In genomic region chr3:189613122-189613521, GRCh38 we compare ENCODE assay signal across 10 cellular contexts. TPM values are rescaled to one million over a fixed set of nuclear protein-coding genes. Genes with fewer than 3 reads are reported as not detected.
"Had no signal": no experiment of that assay in that cellular context is flagged by ENCODE, and none has a peak within 500 bp of the region (broad histone marks: within the 10 kb centered on the region; RNA-seq: fewer than 3 reads in every experiment).

No MANE protein-coding gene starts in this region.

- H3K36me3 Mint-ChIP-seq: IgD-negative memory B cell had no signal

- H3K4me3 ChIP-seq: K562 had no signal

- H3K9ac ChIP-seq: KMS-11 had no signal

- ATAC-seq: HepG2, K562 had no signal

- H3K27me3 Mint-ChIP-seq: IgD-negative memory B cell had no signal

- DNase-seq: IMR-90, KBM-7, KG1 had no signal

- H3K27ac ChIP-seq: HL-60, KMS-11 had no signal

- H3K4me3 Mint-ChIP-seq: IgD-negative memory B cell had no signal

- FAIRE-seq: HepG2, HTR-8/SVneo, K562 had no signal

- H3K27ac Mint-ChIP-seq: IgD-negative memory B cell had no signal

- H3K4me2 ChIP-seq: KMS-11 had no signal

RNA-seq across cellular contexts. Expression of gene TP63, which starts 18.1 kb away (rescaled TPM):
- total RNA-seq: HepG2, HT-29, IMR-90 had no signal
- polyA plus RNA-seq: HepG2, IMR-90 had no signal
